21 cellular contexts compared by ENCODE assay signal in genomic region chr17:28047806-28048205, GRCh38. TPM values are rescaled to one million over a fixed set of nuclear protein-coding genes. Genes with fewer than 3 reads are reported as not detected.
DNase-seq lines count a peak whose midpoint lies in the region; ATAC-seq and TF ChIP-seq lines count a peak whose summit lies in the region.
"Had no signal": no experiment of that assay in that cellular context is flagged by ENCODE, and none has a peak within 500 bp of the region (broad histone marks: within the 10 kb centered on the region; RNA-seq: fewer than 3 reads in every experiment).

No MANE protein-coding gene starts in this region.

- peaks cover 46% of the 10 kb centered on the region for H3K4me1 ChIP-seq in A673 (ENCODE audit: insufficient read depth, low read length, poor library complexity, severe bottlenecking)

- no peaks in the 10 kb centered on the region for H3K9me3 ChIP-seq in A673 (ENCODE audit: low read depth, low read length, poor library complexity, severe bottlenecking)
- H3K9me3 ChIP-seq: breast epithelium, left lung had no signal

- H3K4me3 Mint-ChIP-seq in T-cell = peak overlapping the region in 1 of 3 donors; percentile 22
- H3K4me3 Mint-ChIP-seq in activated T-helper 2 cell treated with anti-CD3 and anti-CD28 coated beads, Interferon-gamma antibody, Interleukin-2, Interleukin-4, amounts not matched to agents 10 μg/mL and 5 μg/mL and 100 μg/mL, durations not matched to agents 14 hours and 24 hours and 36 hours (ENCODE audit: low read depth) = no peak overlapping the region
- H3K4me3 Mint-ChIP-seq: activated CD4-positive, alpha-beta T cell treated with anti-CD3 and anti-CD28 coated beads, Interleukin-2, amount 10 ng/mL, durations not matched to agents 7 days and 5 days; nephron had no signal

- no peak for TF ChIP-seq CTCF in A673 (conservative IDR thresholded peaks at IDR 0.05; ENCODE audit: low read depth, low read length)
- no peak for TF ChIP-seq CTCF in fibroblast of villous mesenchyme (IDR thresholded peaks at IDR 0.05; ENCODE audit: insufficient read depth, low read depth, low read length)

- H3K27me3 ChIP-seq in A673 (replicated peaks; ENCODE audit: insufficient read depth, low read depth, low read length, poor library complexity) (no peaks in the 10 kb centered on the region), H7 (ENCODE audit: control insufficient read depth, insufficient read depth, low read length) (no peaks in the 10 kb centered on the region)
- H3K27me3 ChIP-seq: breast epithelium, left lung had no signal

- H3K27me3 Mint-ChIP-seq in T-cell = no peaks in the 10 kb centered on the region
- H3K27me3 Mint-ChIP-seq in activated T-helper 2 cell treated with anti-CD3 and anti-CD28 coated beads, Interferon-gamma antibody, Interleukin-2, Interleukin-4, amounts not matched to agents 10 μg/mL and 5 μg/mL and 100 μg/mL, durations not matched to agents 14 hours and 24 hours and 36 hours (ENCODE audit: low read depth) = no peaks in the 10 kb centered on the region
- H3K27me3 Mint-ChIP-seq: activated CD4-positive, alpha-beta T cell treated with anti-CD3 and anti-CD28 coated beads, Interleukin-2, amount 10 ng/mL, durations not matched to agents 7 days and 5 days had no signal

- intact Hi-C loops in A673 (cut with micrococcal nuclease; ENCODE audit: unreplicated experiment) = loop anchor here (5.0 to 10.0 kb wide), 3 partner anchors 39 to 153 kb away; partner anchors contain the start of gene LYRM9
- intact Hi-C loops in activated T-helper 2 cell treated with anti-CD3 and anti-CD28 coated beads, Interferon-gamma antibody, Interleukin-2, Interleukin-4, amounts not matched to agents 10 μg/mL and 5 μg/mL and 100 μg/mL, durations not matched to agents 14 hours and 24 hours and 36 hours (cut with micrococcal nuclease) = loop anchor here (2.0 to 10.0 kb wide), 7 partner anchors 31 to 583 kb away; partner anchors contain the start of genes IFT20 and TNFAIP1

- H3K27ac Mint-ChIP-seq in T-cell = peak overlapping the region in 1 of 2 donors; percentile 40
- H3K27ac Mint-ChIP-seq in activated T-helper 2 cell treated with anti-CD3 and anti-CD28 coated beads, Interferon-gamma antibody, Interleukin-2, Interleukin-4, amounts not matched to agents 10 μg/mL and 5 μg/mL and 100 μg/mL, durations not matched to agents 14 hours and 24 hours and 36 hours = no peak overlapping the region
- H3K27ac Mint-ChIP-seq: activated CD4-positive, alpha-beta T cell treated with anti-CD3 and anti-CD28 coated beads, Interleukin-2, amount 10 ng/mL, durations not matched to agents 7 days and 5 days had no signal

- DNase-seq in A673 (ENCODE audit: low spot score) = no peak
- peak; percentile 28 for DNase-seq in H7
- no peak for DNase-seq in T-cell
- DNase-seq in fibroblast of villous mesenchyme (ENCODE audit: low read depth) = peak; percentile 33
- DNase-seq in activated T-helper 2 cell treated with anti-CD3 and anti-CD28 coated beads, Interferon-gamma antibody, Interleukin-2, Interleukin-4, amounts not matched to agents 10 μg/mL and 5 μg/mL and 100 μg/mL, durations not matched to agents 14 hours and 24 hours and 36 hours (ENCODE audit: low spot score) = no peak
- no peak for DNase-seq in putamen (ENCODE audit: low spot score)
- DNase-seq in T-helper 9 cell = no peak
- DNase-seq: activated CD4-positive, alpha-beta T cell treated with anti-CD3 and anti-CD28 coated beads, Interleukin-2, amount 10 ng/mL, durations not matched to agents 7 days and 5 days; activated CD8-positive, alpha-beta memory T cell treated with anti-CD3 and anti-CD28 coated beads, Interleukin-2, amount 50 U/mL, for 48 hours; H9; KG1; left lung; midbrain; NCI-H187; NCI-H526 treated with DMSO at 0.1 percent for 48 hours had no signal

- CTCF ChIA-PET in A673 (lab: Charles Lee) (no interaction called here), T-cell (lab: Charles Lee) (no interaction called here)

- no TSS peak for BruUV-seq in A673 (replicated peaks; lab: Mats Ljungman, UMichigan)

- peaks cover 30% of the 10 kb centered on the region for H3K36me3 Mint-ChIP-seq in T-cell
- peaks cover 34% of the 10 kb centered on the region for H3K36me3 Mint-ChIP-seq in activated T-helper 2 cell treated with anti-CD3 and anti-CD28 coated beads, Interferon-gamma antibody, Interleukin-2, Interleukin-4, amounts not matched to agents 10 μg/mL and 5 μg/mL and 100 μg/mL, durations not matched to agents 14 hours and 24 hours and 36 hours (ENCODE audit: low read depth)

- no peak overlapping the region for H3K4me3 ChIP-seq in A673 (ENCODE audit: low read depth, low read length, poor library complexity, severe bottlenecking)
- no peak overlapping the region for H3K4me3 ChIP-seq in H7 (ENCODE audit: insufficient read depth, low read depth, low read length)
- H3K4me3 ChIP-seq in fibroblast of villous mesenchyme (ENCODE audit: low read depth, low read length) = no peak overlapping the region
- H3K4me3 ChIP-seq: breast epithelium, coronary artery, left lung had no signal

- no peaks in the 10 kb centered on the region for H3K9me3 Mint-ChIP-seq in T-cell
- H3K9me3 Mint-ChIP-seq in activated T-helper 2 cell treated with anti-CD3 and anti-CD28 coated beads, Interferon-gamma antibody, Interleukin-2, Interleukin-4, amounts not matched to agents 10 μg/mL and 5 μg/mL and 100 μg/mL, durations not matched to agents 14 hours and 24 hours and 36 hours = no peaks in the 10 kb centered on the region
- H3K9me3 Mint-ChIP-seq: activated CD4-positive, alpha-beta T cell treated with anti-CD3 and anti-CD28 coated beads, Interleukin-2, amount 10 ng/mL, durations not matched to agents 7 days and 5 days; H9; nephron had no signal

- H3K27ac ChIP-seq in A673 (ENCODE audit: low read depth, low read length, poor library complexity, severe bottlenecking) = peak overlapping the region; percentile 39
- H3K27ac ChIP-seq: breast epithelium, C4-2B, coronary artery, left lung had no signal

- peaks cover 76 to 82% (median 81%) of the 10 kb centered on the region in 3 donors for H3K4me1 Mint-ChIP-seq in T-cell
- peaks cover 63% of the 10 kb centered on the region for H3K4me1 Mint-ChIP-seq in activated T-helper 2 cell treated with anti-CD3 and anti-CD28 coated beads, Interferon-gamma antibody, Interleukin-2, Interleukin-4, amounts not matched to agents 10 μg/mL and 5 μg/mL and 100 μg/mL, durations not matched to agents 14 hours and 24 hours and 36 hours (ENCODE audit: low read depth)

- POLR2A ChIA-PET in A673 (lab: Charles Lee; ENCODE audit: low non-redundant PET) = no interaction called here
- POLR2A ChIA-PET in T-cell (lab: Charles Lee) = no interaction called here

- peak in 3 of 4 experiments; percentile 36 to 61 (median 48) for ATAC-seq in T-cell (replicated peaks in 1 of 4)
- ATAC-seq in HG02610 (IDR thresholded peaks at IDR 0.05; ENCODE audit: unreplicated experiment) = no peak
- ATAC-seq: left lung, Right ventricle myocardium inferior had no signal

- H3K36me3 ChIP-seq in A673 (ENCODE audit: insufficient read depth, low read length, poor library complexity, severe bottlenecking) = peaks cover 10% of the 10 kb centered on the region
- peaks cover 2% of the 10 kb centered on the region for H3K36me3 ChIP-seq in H7 (replicated peaks; ENCODE audit: control insufficient read depth, insufficient read depth, low read length)
- H3K36me3 ChIP-seq: breast epithelium, left lung had no signal

RNA-seq across cellular contexts. Expression of gene NLK, which starts 5.3 kb away (rescaled TPM):
- total RNA-seq in A673 (2021) = 23.6 and 23.8 TPM in 2 replicates
- total RNA-seq in H7 (2014; rRNA removed; shearing (Covaris generic)) = 20.4 and 21.7 TPM in 2 replicates
- total RNA-seq in T-cell = 10 to 100 TPM; 12.7 to 16.6 (median 13.4) TPM
- 17.7 and 33.7 TPM in 2 replicates for total RNA-seq in fibroblast of villous mesenchyme
- 10.7 and 11.3 TPM in 2 replicates for total RNA-seq in activated T-helper 2 cell treated with anti-CD3 and anti-CD28 coated beads, Interferon-gamma antibody, Interleukin-2, Interleukin-4, amounts not matched to agents 10 μg/mL and 5 μg/mL and 100 μg/mL, durations not matched to agents 14 hours and 24 hours and 36 hours

Comparison
In these comparisons a context has a peak if more than half of its experiments do, and no peak if none do; other contexts are left out.
1. DNase-seq: peak in H7 (single experiment) and fibroblast of villous mesenchyme (single experiment); none in A673 (single experiment), T-cell (0 of 34), activated T-helper 2 cell treated with anti-CD3 and anti-CD28 coated beads, Interferon-gamma antibody, Interleukin-2, Interleukin-4, amounts not matched to agents 10 μg/mL and 5 μg/mL and 100 μg/mL, durations not matched to agents 14 hours and 24 hours and 36 hours (single experiment), putamen (single experiment) and T-helper 9 cell (single experiment).